In the genomic region with DNA sequence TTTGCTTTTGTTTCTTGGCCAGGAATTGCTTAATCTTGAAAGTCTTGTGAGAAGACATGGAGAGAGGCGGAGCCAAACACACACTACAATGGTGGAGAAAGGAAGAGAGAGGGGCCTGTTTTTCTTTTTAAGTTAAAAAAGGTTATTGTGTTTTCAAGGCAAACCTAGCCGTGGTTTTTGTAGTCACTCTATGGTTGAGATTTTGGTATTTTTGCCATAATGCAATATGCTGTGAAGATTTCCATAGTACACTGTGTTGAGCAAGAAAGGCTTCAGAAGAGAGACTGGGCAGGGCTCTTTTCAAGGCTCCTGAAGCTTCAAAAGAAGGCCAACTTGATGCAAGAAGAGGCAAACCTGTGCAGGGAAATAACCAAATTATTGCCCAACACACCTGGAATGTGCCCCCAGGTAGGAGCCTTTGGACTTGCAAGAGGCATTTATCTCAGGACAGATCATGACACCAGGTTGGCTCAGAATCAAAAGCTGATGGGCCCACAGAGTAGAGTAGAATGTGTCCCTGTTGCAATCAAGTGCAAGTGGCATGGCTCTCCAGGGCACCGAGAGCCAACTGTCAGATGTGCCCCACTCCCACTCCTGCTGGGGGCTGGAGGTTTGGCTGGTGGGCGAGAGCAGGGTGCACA, we compare ENCODE assay signal across 15 cellular contexts. TPM values are rescaled to one million over a fixed set of nuclear protein-coding genes. Genes with fewer than 3 reads are reported as not detected.
DNase-seq lines count a peak whose midpoint lies in the region; ATAC-seq and TF ChIP-seq lines count a peak whose summit lies in the region.
"Had no signal": no experiment of that assay in that cellular context is flagged by ENCODE, and none has a peak within 500 bp of the region (broad histone marks: within the 10 kb centered on the region; RNA-seq: fewer than 3 reads in every experiment).

No MANE protein-coding gene starts in this region.

- DNase-seq in HFFc6 (peak; percentile 40), MCF 10A (ENCODE audit: unreplicated experiment) (peak; percentile 95), right lobe of liver (peak in 2 of 3 donors; percentile 47 to 93), smooth muscle cell (lab: John Stamatoyannopoulos, UW; ENCODE audit: unreplicated experiment) (no peak), SHP77 (lab: John Stamatoyannopoulos, UW) (no peak), NCI-H146 (lab: John Stamatoyannopoulos, UW) (no peak), brain microvascular endothelial cell (no peak)
- DNase-seq: activated CD4-positive, alpha-beta T cell treated with anti-CD3 and anti-CD28 coated beads, Interleukin-2, amount 50 U/mL, for 48 hours; activated naive CD4-positive, alpha-beta T cell treated with Interleukin-2 at 50 U/mL for 16 hours; dermis blood vessel endothelial cell; GDM1; stimulated activated CD4-positive, alpha-beta T cell treated with anti-CD3 and anti-CD28 coated beads, Interleukin-4, amount 100 ng/mL, for 4 hours had no signal

- intact Hi-C loops in MCF 10A (cut with micrococcal nuclease), result loop anchor here (2.0 kb wide), 1 partner anchor 25 kb away; no protein-coding TSS in a partner anchor
- intact Hi-C loops in right lobe of liver (cut with DNase I), result no loop called here

- H4K20me1 ChIP-seq in smooth muscle cell (ENCODE audit: low read depth), result peaks cover 8% of the 10 kb centered on the region

- H3K79me2 ChIP-seq in smooth muscle cell (ENCODE audit: low read depth), result peaks cover 15% of the 10 kb centered on the region

- H3K9ac ChIP-seq in smooth muscle cell (ENCODE audit: low read depth), result no peak overlapping the region

- H3K4me2 ChIP-seq in smooth muscle cell, result no peak overlapping the region

- no peaks in the 10 kb centered on the region for H3K27me3 ChIP-seq in right lobe of liver
- H3K27me3 ChIP-seq in smooth muscle cell (ENCODE audit: low read depth), result no peaks in the 10 kb centered on the region
- no peaks in the 10 kb centered on the region for H3K27me3 ChIP-seq in brain microvascular endothelial cell (replicated peaks)

- no peak for TF ChIP-seq POLR2A in right lobe of liver (IDR thresholded peaks at IDR 0.05)

- POLR2A ChIA-PET in MCF 10A (lab: Yijun Ruan, JAX), result interaction anchor here (0.7 to 9.7 kb wide), 27 partner anchors 9 to 151 kb away, joined by 3 to 95 read pairs (median 5); partner anchors contain the start of gene AMOTL2

- H3K27me3 Mint-ChIP-seq in HFFc6 (ENCODE audit: insufficient read depth) (peaks cover 59% of the 10 kb centered on the region), MCF 10A (ENCODE audit: insufficient read depth, unreplicated experiment) (no peaks in the 10 kb centered on the region)
- H3K27me3 Mint-ChIP-seq: stimulated activated naive CD8-positive, alpha-beta T cell treated with anti-CD3 and anti-CD28 coated beads, Interleukin-15, Interleukin-2, amounts not matched to agents 100 ng/mL and 50 ng/mL, for 24 hours had no signal

- H3K36me3 Mint-ChIP-seq in HFFc6 (ENCODE audit: low read depth) (peaks cover 51% of the 10 kb centered on the region), MCF 10A (ENCODE audit: insufficient read depth, unreplicated experiment) (peaks cover 49% of the 10 kb centered on the region)

- H3K4me3 ChIP-seq in right lobe of liver, result no peak overlapping the region
- no peak overlapping the region for H3K4me3 ChIP-seq in smooth muscle cell
- H3K4me3 ChIP-seq in brain microvascular endothelial cell (ENCODE audit: low read depth, low read length), result no peak overlapping the region

- no TSS peak for BruUV-seq in MCF 10A (replicated peaks; lab: Mats Ljungman, UMichigan)

- H3K36me3 ChIP-seq in right lobe of liver (peaks cover 0 to 16% (median 8%) of the 10 kb centered on the region in 4 donors), smooth muscle cell (ENCODE audit: low read depth) (no peaks in the 10 kb centered on the region), brain microvascular endothelial cell (replicated peaks) (peaks cover 28% of the 10 kb centered on the region)

- H3K9me3 ChIP-seq in right lobe of liver (no peaks in the 10 kb centered on the region), smooth muscle cell (replicated peaks; ENCODE audit: low read depth) (no peaks in the 10 kb centered on the region)

- CTCF ChIA-PET in MCF 10A (lab: Yijun Ruan, JAX), result interaction anchor here (0.7 to 30.1 kb wide), 10 partner anchors 10 to 128 kb away, joined by 3 to 449 read pairs (median 4); partner anchors contain the start of genes AMOTL2, ANAPC13 and CEP63

- peaks cover 21% of the 10 kb centered on the region for H3F3A ChIP-seq in smooth muscle cell (ENCODE audit: low read depth)

- no peak for TF ChIP-seq CTCF in HFFc6 (IDR thresholded peaks at IDR 0.05)
- TF ChIP-seq CTCF in MCF 10A (IDR thresholded peaks at IDR 0.05; ENCODE audit: unreplicated experiment), result no peak
- TF ChIP-seq CTCF in right lobe of liver (IDR thresholded peaks at IDR 0.05), result no peak
- no peak for TF ChIP-seq CTCF in smooth muscle cell (IDR thresholded peaks at IDR 0.05; ENCODE audit: borderline replicate concordance, insufficient read depth, poor library complexity, severe bottlenecking)
- TF ChIP-seq CTCF in brain microvascular endothelial cell (IDR thresholded peaks at IDR 0.05; ENCODE audit: low read depth, low read length, missing control alignments), result no peak

- H3K9me3 Mint-ChIP-seq in HFFc6, result peaks cover 25% of the 10 kb centered on the region
- H3K9me3 Mint-ChIP-seq in MCF 10A (ENCODE audit: unreplicated experiment), result no peaks in the 10 kb centered on the region
- H3K9me3 Mint-ChIP-seq: stimulated activated naive CD8-positive, alpha-beta T cell treated with anti-CD3 and anti-CD28 coated beads, Interleukin-15, Interleukin-2, amounts not matched to agents 100 ng/mL and 50 ng/mL, for 24 hours had no signal

- H3K4me3 Mint-ChIP-seq in HFFc6 (peak overlapping the region; percentile 41; the same call in 1 of the 2 replicates), MCF 10A (ENCODE audit: unreplicated experiment) (no peak overlapping the region)
- H3K4me3 Mint-ChIP-seq: stimulated activated naive CD8-positive, alpha-beta T cell treated with anti-CD3 and anti-CD28 coated beads, Interleukin-15, Interleukin-2, amounts not matched to agents 100 ng/mL and 50 ng/mL, for 24 hours had no signal

- no peak overlapping the region for H2AFZ ChIP-seq in smooth muscle cell (ENCODE audit: low read depth)

- H3K27ac Mint-ChIP-seq in HFFc6 (peak overlapping the region; percentile 96), MCF 10A (ENCODE audit: low read depth, unreplicated experiment) (peak overlapping the region; percentile 72)
- H3K27ac Mint-ChIP-seq: stimulated activated naive CD8-positive, alpha-beta T cell treated with anti-CD3 and anti-CD28 coated beads, Interleukin-15, Interleukin-2, amounts not matched to agents 100 ng/mL and 50 ng/mL, for 24 hours had no signal

- H3K27ac ChIP-seq in right lobe of liver (peak overlapping the region in 1 of 3 donors; percentile 65), smooth muscle cell (ENCODE audit: low read depth) (peak overlapping the region; percentile 48), brain microvascular endothelial cell (no peak overlapping the region)
- H3K27ac ChIP-seq: C4-2B had no signal

- ATAC-seq in right lobe of liver (peak; percentile 67 to 78 (median 70)), HG03342 (IDR thresholded peaks at IDR 0.05; ENCODE audit: unreplicated experiment) (no peak)

- WGBS in right lobe of liver (ENCODE audit: insufficient coverage, low coverage, low lambda C conversion rate, missing lambda C conversion rate), result 45% methylated on average over 2 of the region's 4 CpGs
- 75% methylated on average over 4 of the region's 4 CpGs for WGBS in smooth muscle cell (ENCODE audit: low lambda C conversion rate)

- H3K4me1 Mint-ChIP-seq in HFFc6 (ENCODE audit: low read depth), result peaks cover 84% of the 10 kb centered on the region
- peaks cover 52% of the 10 kb centered on the region for H3K4me1 Mint-ChIP-seq in MCF 10A (ENCODE audit: insufficient read depth, unreplicated experiment)

- H3K4me1 ChIP-seq in right lobe of liver, result peaks cover 0 to 48% (median 22%) of the 10 kb centered on the region in 4 donors
- peaks cover 21% of the 10 kb centered on the region for H3K4me1 ChIP-seq in smooth muscle cell (ENCODE audit: low read depth)

- in situ Hi-C loops in brain microvascular endothelial cell (cut with HindIII; ENCODE audit: low pct_ligation_motif_present, low sequenced_read_pairs), result no loop called here

RNA-seq across cellular contexts. Expression of gene AMOTL2, which starts 22.1 kb away (rescaled TPM):
- total RNA-seq in HFFc6 (2021; fragmentation: NEBNext Ultra II Directional; extraction: Animal tissue kit (Norgen Biotek cat#: 25700)), result 100 to 1,000 TPM; 244 to 311 (median 274) TPM
- 92.6 and 137 TPM in 2 replicates for total RNA-seq in MCF 10A (2022)
- 10 to 100 TPM; 18.0 to 33.3 (median 21.8) TPM for total RNA-seq in right lobe of liver
- total RNA-seq in smooth muscle cell, result 103 and 114 TPM in 2 replicates
- polyA plus RNA-seq in smooth muscle cell, result 92.1 and 109 TPM in 2 replicates

Comparison
In these comparisons a context has a peak if more than half of its experiments do, and no peak if none do; other contexts are left out.
1. DNase-seq: peak in HFFc6 (single experiment), MCF 10A (single experiment) and right lobe of liver (2 of 3); none in smooth muscle cell (single experiment), SHP77 (0 of 2), NCI-H146 (single experiment) and brain microvascular endothelial cell (single experiment).